ENCODE assay signal across 8 cellular contexts in the genomic region with DNA sequence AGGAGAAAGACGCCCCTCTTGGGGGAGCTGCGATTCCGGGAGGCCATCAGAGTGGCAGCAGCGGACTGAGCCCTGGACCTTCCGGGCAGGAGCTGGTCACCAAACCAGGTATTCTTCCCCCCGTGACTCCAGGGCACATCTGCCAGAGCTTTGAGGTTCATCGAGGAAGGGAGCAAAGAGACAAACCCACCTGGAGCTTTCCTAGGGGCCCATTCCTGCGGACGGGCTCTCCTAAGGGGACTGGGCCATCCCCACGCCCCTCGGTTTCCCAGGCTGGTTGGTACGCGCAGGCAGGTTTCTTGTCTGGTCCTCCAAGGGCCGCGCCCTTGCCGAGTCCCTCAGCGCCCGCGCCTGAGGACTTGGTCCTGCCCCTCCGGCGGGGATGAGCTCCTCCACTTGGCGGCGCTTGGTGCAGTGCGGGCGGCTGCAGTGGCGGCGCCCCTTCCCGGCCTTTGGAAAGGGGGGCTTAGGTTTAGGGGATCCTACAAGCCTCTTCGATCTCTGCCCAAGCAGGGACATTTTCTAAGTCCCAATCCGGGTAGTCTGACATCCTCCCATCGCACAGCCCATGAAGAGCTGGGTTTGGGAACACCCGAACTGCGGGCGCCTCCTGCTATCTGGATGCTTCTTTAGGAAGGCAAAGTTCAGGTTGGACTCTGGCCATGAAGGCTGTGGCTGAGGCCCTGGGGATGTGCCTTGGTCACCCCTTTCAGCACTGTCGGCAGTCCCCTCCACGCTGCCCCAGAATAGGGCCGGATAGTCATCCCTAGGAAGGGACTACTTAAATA. TPM values are rescaled to one million over a fixed set of nuclear protein-coding genes. Genes with fewer than 3 reads are reported as not detected.
DNase-seq lines count a peak whose midpoint lies in the region; ATAC-seq and TF ChIP-seq lines count a peak whose summit lies in the region.

No MANE protein-coding gene starts in this region.

- H3K9ac ChIP-seq in endocrine pancreas (ENCODE audit: control insufficient read depth, insufficient read depth, low read length) (peak overlapping the region; percentile 49), stomach smooth muscle (ENCODE audit: low read length in 2 of 2) (peak overlapping the region; percentile 83 to 84)

- H3K27me3 Mint-ChIP-seq in T-helper 2 cell treated with Interferon-gamma antibody and Interleukin-4, amounts not matched to agents 5 μg/mL and 100 μg/mL, for 36 hours (ENCODE audit: low read depth), result peaks cover 42% of the 10 kb centered on the region

- H3K4me3 ChIP-seq in endocrine pancreas (ENCODE audit: control insufficient read depth, insufficient read depth, low read length) (peak overlapping the region; percentile 72), lower lobe of right lung (peak overlapping the region; percentile 92), stomach smooth muscle (ENCODE audit: low read length in 2 of 2) (peak overlapping the region; percentile 84 to 91)

- no peak overlapping the region for H3K27ac Mint-ChIP-seq in T-helper 2 cell treated with Interferon-gamma antibody and Interleukin-4, amounts not matched to agents 5 μg/mL and 100 μg/mL, for 36 hours

- peak overlapping the region; percentile 86 for H3K27ac ChIP-seq in lower lobe of right lung
- peak overlapping the region; percentile 77 for H3K27ac ChIP-seq in stomach smooth muscle (ENCODE audit: low read length)

- H3K4me3 Mint-ChIP-seq in T-helper 2 cell treated with Interferon-gamma antibody and Interleukin-4, amounts not matched to agents 5 μg/mL and 100 μg/mL, for 36 hours, result peak overlapping the region; percentile 77

- H3K9me3 ChIP-seq in endocrine pancreas (ENCODE audit: control insufficient read depth, low read length) (no peaks in the 10 kb centered on the region), lower lobe of right lung (no peaks in the 10 kb centered on the region), stomach smooth muscle (ENCODE audit: control insufficient read depth in 2 of 2, low read length in 2 of 2) (no peaks in the 10 kb centered on the region)

- peaks cover 4% of the 10 kb centered on the region for H3K36me3 Mint-ChIP-seq in T-helper 2 cell treated with Interferon-gamma antibody and Interleukin-4, amounts not matched to agents 5 μg/mL and 100 μg/mL, for 36 hours (ENCODE audit: low read depth)

- ATAC-seq in lower lobe of right lung (peak; percentile 74 to 81), HG03097 (IDR thresholded peaks at IDR 0.05; ENCODE audit: low FRiP score, unreplicated experiment) (no peak), GM19023 (IDR thresholded peaks at IDR 0.05; ENCODE audit: unreplicated experiment) (no peak)

- H3K36me3 ChIP-seq in endocrine pancreas (ENCODE audit: control insufficient read depth, insufficient read depth, low read length), result no peaks in the 10 kb centered on the region
- H3K36me3 ChIP-seq in lower lobe of right lung, result peaks cover 7% of the 10 kb centered on the region
- peaks cover 4 to 10% of the 10 kb centered on the region in 2 donors for H3K36me3 ChIP-seq in stomach smooth muscle (ENCODE audit: control insufficient read depth in 2 of 2, insufficient read depth in 2 of 2, low read length in 2 of 2)

- TF ChIP-seq CTCF in lower lobe of right lung (IDR thresholded peaks at IDR 0.05), result peak; percentile 44

- peaks cover 9% of the 10 kb centered on the region for H3K4me1 ChIP-seq in endocrine pancreas (ENCODE audit: control insufficient read depth, insufficient read depth, low read length)
- H3K4me1 ChIP-seq in lower lobe of right lung, result peaks cover 26% of the 10 kb centered on the region
- H3K4me1 ChIP-seq in stomach smooth muscle (ENCODE audit: control insufficient read depth, insufficient read depth, low read length), result peaks cover 23% of the 10 kb centered on the region

- DNase-seq in COLO668 (lab: John Stamatoyannopoulos, UW; ENCODE audit: unreplicated experiment) (peak; percentile 79), HK-2 (ENCODE audit: unreplicated experiment) (peak; percentile 71), lower lobe of right lung (peak; percentile 78)
- DNase-seq in T-helper 2 cell treated with Interferon-gamma antibody and Interleukin-4, amounts not matched to agents 5 μg/mL and 100 μg/mL, for 36 hours (ENCODE audit: low spot score), result no peak

- intact Hi-C loops in lower lobe of right lung (cut with DNase I), result no loop called here

- H3K9me3 Mint-ChIP-seq in T-helper 2 cell treated with Interferon-gamma antibody and Interleukin-4, amounts not matched to agents 5 μg/mL and 100 μg/mL, for 36 hours, result no peaks in the 10 kb centered on the region

- H3K27me3 ChIP-seq in endocrine pancreas (ENCODE audit: control insufficient read depth, insufficient read depth, low read length) (no peaks in the 10 kb centered on the region), lower lobe of right lung (ENCODE audit: low read depth) (no peaks in the 10 kb centered on the region), stomach smooth muscle (ENCODE audit: control insufficient read depth in 1 of 2, insufficient read depth in 2 of 2, low read length in 2 of 2) (no peaks in the 10 kb centered on the region)

- H3K4me1 Mint-ChIP-seq in T-helper 2 cell treated with Interferon-gamma antibody and Interleukin-4, amounts not matched to agents 5 μg/mL and 100 μg/mL, for 36 hours (ENCODE audit: low read depth), result peaks cover 26% of the 10 kb centered on the region

RNA-seq across cellular contexts. Expression of a gene that starts 0.5 kb away (rescaled TPM):
- total RNA-seq in lower lobe of right lung, result 5.5 TPM

RNA-seq across cellular contexts. Expression of a gene that starts 55.6 kb away (rescaled TPM):
- total RNA-seq in lower lobe of right lung, result 6.4 TPM

Comparison
In these comparisons a context has a peak if more than half of its experiments do, and no peak if none do; other contexts are left out.
1. ATAC-seq: peak in lower lobe of right lung (2 of 2); none in HG03097 (single experiment) and GM19023 (single experiment).
2. Peak in every context shown above with its lines, with median percentiles within 50 percentile points of each other: H3K4me3 ChIP-seq.